In the genomic region with DNA sequence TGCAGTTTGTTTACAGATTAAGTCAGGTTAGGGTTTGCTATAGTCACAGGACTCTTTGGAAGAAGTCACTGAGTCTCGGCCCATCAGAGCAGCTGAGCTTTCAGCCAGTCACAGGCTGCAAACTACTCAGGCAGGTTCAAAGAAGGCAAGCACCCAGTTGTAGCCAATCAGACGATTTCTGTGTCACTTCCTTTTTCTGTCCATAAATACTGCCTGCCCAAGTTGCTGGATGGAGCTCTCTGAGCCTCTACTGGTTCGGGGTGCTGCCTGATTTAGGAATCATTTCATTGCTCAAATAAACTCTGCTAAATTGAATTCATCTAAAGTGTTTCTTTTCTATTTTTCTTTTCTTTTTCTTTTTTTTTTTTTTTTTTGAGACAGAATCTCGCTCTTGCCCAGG, we compare ENCODE assay signal across 8 cellular contexts. TPM values are rescaled to one million over a fixed set of nuclear protein-coding genes. Genes with fewer than 3 reads are reported as not detected.
DNase-seq lines count a peak whose midpoint lies in the region; ATAC-seq, FAIRE-seq and TF ChIP-seq lines count a peak whose summit lies in the region.

No MANE protein-coding gene starts in this region.

- intact Hi-C loops in activated CD4-positive, alpha-beta memory T cell treated with anti-CD3 and anti-CD28 coated beads for 36 hours (cut with micrococcal nuclease), result no loop called here
- intact Hi-C loops in mucosa of descending colon (cut with DNase I, micrococcal nuclease), result loop anchor here in 1 of 2 donors (10.0 kb wide), 1 partner anchor 79 kb away; no protein-coding TSS in a partner anchor

- CTCF ChIA-PET in activated CD4-positive, alpha-beta memory T cell treated with anti-CD3 and anti-CD28 coated beads for 36 hours (lab: Charles Lee), result interaction anchor here (1.0 to 1.2 kb wide), 2 partner anchors 11 to 22 kb away, joined by 3 to 5 read pairs; no protein-coding TSS in a partner anchor

- H3K27me3 Mint-ChIP-seq in activated CD4-positive, alpha-beta memory T cell treated with anti-CD3 and anti-CD28 coated beads for 36 hours, result no peaks in the 10 kb centered on the region

- H3K9me3 Mint-ChIP-seq in activated CD4-positive, alpha-beta memory T cell treated with anti-CD3 and anti-CD28 coated beads for 36 hours, result peaks cover 34% of the 10 kb centered on the region

- H3K27ac Mint-ChIP-seq in activated CD4-positive, alpha-beta memory T cell treated with anti-CD3 and anti-CD28 coated beads for 36 hours, result peak overlapping the region; percentile 92

- H3K9me3 ChIP-seq in mucosa of descending colon, result no peaks in the 10 kb centered on the region

- TF ChIP-seq CTCF in GM12864 (IDR thresholded peaks at IDR 0.05; ENCODE audit: low read depth, low read length, missing control alignments), result no peak
- TF ChIP-seq CTCF in mucosa of descending colon (IDR thresholded peaks at IDR 0.05), result no peak

- H3K4me3 ChIP-seq in GM12864 (ENCODE audit: low read depth, low read length) (no peak overlapping the region), mucosa of descending colon (no peak overlapping the region)
- no peak overlapping the region for H3K4me3 ChIP-seq in Jurkat, Clone E6-1 (ENCODE audit: low read length)

- POLR2A ChIA-PET in activated CD4-positive, alpha-beta memory T cell treated with anti-CD3 and anti-CD28 coated beads for 36 hours (lab: Charles Lee), result interaction anchor here (0.7 to 2.9 kb wide), 6 partner anchors 13 to 177 kb away, joined by 3 to 17 read pairs (median 3); no protein-coding TSS in a partner anchor

- FAIRE-seq in H54 (lab: Jason Lieb, UNC), result no peak

- ATAC-seq in mucosa of descending colon (peak; percentile 55), GM18867 (IDR thresholded peaks at IDR 0.05; ENCODE audit: unreplicated experiment) (no peak)

- H3K4me1 ChIP-seq in mucosa of descending colon (ENCODE audit: low read depth), result peaks cover 14% of the 10 kb centered on the region

- H3K4me1 Mint-ChIP-seq in activated CD4-positive, alpha-beta memory T cell treated with anti-CD3 and anti-CD28 coated beads for 36 hours (ENCODE audit: low read depth), result peaks cover 60% of the 10 kb centered on the region

- no peaks in the 10 kb centered on the region for H3K36me3 ChIP-seq in mucosa of descending colon (ENCODE audit: low read depth)

- TF ChIP-seq POLR2A in H54 (IDR thresholded peaks at IDR 0.05; ENCODE audit: low read depth, low read length), result no peak

- peak; percentile 73 for DNase-seq in GM12864 (ENCODE audit: low read depth)
- DNase-seq in Jurkat, Clone E6-1 (ENCODE audit: low read depth, low spot score), result peak; percentile 71
- DNase-seq in activated CD4-positive, alpha-beta memory T cell treated with anti-CD3 and anti-CD28 coated beads for 36 hours, result peak; percentile 70
- DNase-seq in mucosa of descending colon, result peak in 1 of 3 donors; percentile 42
- DNase-seq in DMS79 (lab: John Stamatoyannopoulos, UW), result no peak
- DNase-seq in H54 (ENCODE audit: insufficient read length, low spot score), result no peak
- no peak for DNase-seq in T-helper 9 cell

- H3K4me3 Mint-ChIP-seq in activated CD4-positive, alpha-beta memory T cell treated with anti-CD3 and anti-CD28 coated beads for 36 hours, result no peak overlapping the region

- H3K36me3 Mint-ChIP-seq in activated CD4-positive, alpha-beta memory T cell treated with anti-CD3 and anti-CD28 coated beads for 36 hours, result peaks cover 6% of the 10 kb centered on the region

RNA-seq across cellular contexts. Expression of a gene that starts 7.3 kb away (rescaled TPM):
- polyA plus RNA-seq in Jurkat, Clone E6-1 (2012; ENCODE audit: insufficient read depth, insufficient read length), result 27.8 TPM
- total RNA-seq in activated CD4-positive, alpha-beta memory T cell treated with anti-CD3 and anti-CD28 coated beads for 36 hours, result 10 to 100 TPM; 55.9 to 62.8 TPM
- 10 to 100 TPM; 48.1 to 75.3 (median 73.0) TPM for total RNA-seq in mucosa of descending colon

RNA-seq across cellular contexts. Expression of a gene that starts 29.5 kb away (rescaled TPM):
- polyA plus RNA-seq in Jurkat, Clone E6-1 (2012; ENCODE audit: insufficient read depth, insufficient read length), result 30.8 TPM
- 10 to 100 TPM; 74.2 to 77.5 TPM for total RNA-seq in activated CD4-positive, alpha-beta memory T cell treated with anti-CD3 and anti-CD28 coated beads for 36 hours
- total RNA-seq in mucosa of descending colon, result 10 to 100 TPM; 50.3 to 51.5 (median 51.2) TPM

RNA-seq across cellular contexts. Expression of a gene that starts 58.0 kb away (rescaled TPM):
- polyA plus RNA-seq in Jurkat, Clone E6-1 (2012; ENCODE audit: insufficient read depth, insufficient read length), result 135 TPM
- 100 to 1,000 TPM; 212 TPM for total RNA-seq in activated CD4-positive, alpha-beta memory T cell treated with anti-CD3 and anti-CD28 coated beads for 36 hours
- 100 to 1,000 TPM; 201 to 373 (median 261) TPM for total RNA-seq in mucosa of descending colon

Comparison
In these comparisons a context has a peak if more than half of its experiments do, and no peak if none do; other contexts are left out.
1. DNase-seq: peak in GM12864 (single experiment), Jurkat, Clone E6-1 (single experiment) and activated CD4-positive, alpha-beta memory T cell treated with anti-CD3 and anti-CD28 coated beads for 36 hours (single experiment); none in DMS79 (single experiment), H54 (single experiment) and T-helper 9 cell (single experiment).